ENCODE assay signal across 28 cellular contexts in genomic region chr14:58341152-58341748, GRCh38. TPM values are rescaled to one million over a fixed set of nuclear protein-coding genes. Genes with fewer than 3 reads are reported as not detected.
DNase-seq lines count a peak whose midpoint lies in the region; ATAC-seq, FAIRE-seq and TF ChIP-seq lines count a peak whose summit lies in the region.
"Had no signal": no experiment of that assay in that cellular context is flagged by ENCODE, and none has a peak within 500 bp of the region (broad histone marks: within the 10 kb centered on the region; RNA-seq: fewer than 3 reads in every experiment).

No MANE protein-coding gene starts in this region.

- H3K36me3 ChIP-seq in CD4-positive, CD25-positive, alpha-beta regulatory T cell (ENCODE audit: control insufficient read depth, insufficient read depth, low read length): peaks cover 67% of the 10 kb centered on the region
- H3K36me3 ChIP-seq in adrenal gland (replicated peaks in 1 of 2): peaks cover 0 to 21% of the 10 kb centered on the region in 2 donors

- peak; percentile 94 for FAIRE-seq in HTR-8/SVneo (lab: Jason Lieb, UNC)
- FAIRE-seq: A204.1, G401.6, H1 had no signal

- H3K27me3 ChIP-seq in CD4-positive, CD25-positive, alpha-beta regulatory T cell (ENCODE audit: control insufficient read depth, insufficient read depth, low read length): no peaks in the 10 kb centered on the region
- no peaks in the 10 kb centered on the region for H3K27me3 ChIP-seq in adrenal gland
- H3K27me3 ChIP-seq: BLaER1, Peyer's patch had no signal

- H3K4me1 Mint-ChIP-seq in CD4-positive, CD25-positive, alpha-beta regulatory T cell: peaks cover 4 to 22% (median 12%) of the 10 kb centered on the region in 4 donors
- H3K4me1 Mint-ChIP-seq in brain: peaks cover 22% of the 10 kb centered on the region
- peaks cover 9% of the 10 kb centered on the region for H3K4me1 Mint-ChIP-seq in memory B cell
- H3K4me1 Mint-ChIP-seq in activated CD4-positive, alpha-beta memory T cell treated with anti-CD3 and anti-CD28 coated beads, Interleukin-2, amount 10 ng/mL, durations not matched to agents 7 days and 5 days: no peaks in the 10 kb centered on the region

- no peak for TF ChIP-seq CTCF in brain (conservative IDR thresholded peaks at IDR 0.05)
- no peak for TF ChIP-seq CTCF in adrenal gland (IDR thresholded peaks at IDR 0.05)

- no peak for ATAC-seq in CD4-positive, CD25-positive, alpha-beta regulatory T cell (ENCODE audit: low read depth in 2 of 2)
- ATAC-seq in memory B cell (ENCODE audit: low read depth) (no peak), GM19328 (IDR thresholded peaks at IDR 0.05; ENCODE audit: unreplicated experiment) (no peak)

- H3K36me3 Mint-ChIP-seq in CD4-positive, CD25-positive, alpha-beta regulatory T cell: peaks cover 30% of the 10 kb centered on the region
- H3K36me3 Mint-ChIP-seq in brain (peaks cover 31% of the 10 kb centered on the region), memory B cell (peaks cover 23% of the 10 kb centered on the region)
- H3K36me3 Mint-ChIP-seq in activated CD4-positive, alpha-beta memory T cell treated with anti-CD3 and anti-CD28 coated beads, Interleukin-2, amount 10 ng/mL, durations not matched to agents 7 days and 5 days (ENCODE audit: low read depth): peaks cover 28% of the 10 kb centered on the region

- H3K9me3 ChIP-seq in CD4-positive, CD25-positive, alpha-beta regulatory T cell (ENCODE audit: control insufficient read depth in 2 of 2, low read length in 2 of 2): no peaks in the 10 kb centered on the region
- H3K9me3 ChIP-seq in adrenal gland (replicated peaks in 1 of 3): no peaks in the 10 kb centered on the region
- H3K9me3 ChIP-seq: BLaER1, Peyer's patch had no signal

- CTCF ChIA-PET in activated CD4-positive, alpha-beta memory T cell treated with anti-CD3 and anti-CD28 coated beads, Interleukin-2, amount 10 ng/mL, durations not matched to agents 7 days and 5 days (lab: Charles Lee): no interaction called here

- no peaks in the 10 kb centered on the region for H3K4me1 ChIP-seq in CD4-positive, CD25-positive, alpha-beta regulatory T cell (ENCODE audit: control insufficient read depth, insufficient read depth, low read length, poor library complexity, severe bottlenecking)
- no peaks in the 10 kb centered on the region for H3K4me1 ChIP-seq in adrenal gland (replicated peaks in 1 of 2)
- H3K4me1 ChIP-seq: BLaER1, Peyer's patch had no signal

- WGBS in adrenal gland, 4 donors: 91 to 95% (median 93%) methylated on average over 4 of the region's 4 CpGs

- DNase-seq in CD4-positive, CD25-positive, alpha-beta regulatory T cell: no peak
- no peak for DNase-seq in HTR-8/SVneo (ENCODE audit: insufficient read length, low spot score)
- no peak for DNase-seq in memory B cell (ENCODE audit: low spot score in 2 of 2)
- no peak for DNase-seq in adrenal gland
- DNase-seq in activated CD4-positive, alpha-beta memory T cell treated with anti-CD3 and anti-CD28 coated beads, Interleukin-2, amount 10 ng/mL, durations not matched to agents 7 days and 5 days: no peak
- DNase-seq: CD4-positive, alpha-beta T cell; COR-L47; DMS53; HCEC 1CT; NCI-H1048; NCI-H1417 treated with DMSO at 0.1 percent for 48 hours; NCI-H1694 treated with DMSO at 0.1 percent for 48 hours; NCI-H2081; NCI-H2227 treated with DMSO at 0.1 percent for 48 hours; NCI-H526 treated with DMSO at 0.1 percent for 48 hours; Peyer's patch; SHP77 treated with DMSO at 0.1 percent for 48 hours had no signal

- H3K27me3 Mint-ChIP-seq in CD4-positive, CD25-positive, alpha-beta regulatory T cell: no peaks in the 10 kb centered on the region
- H3K27me3 Mint-ChIP-seq in brain (no peaks in the 10 kb centered on the region), memory B cell (no peaks in the 10 kb centered on the region)
- no peaks in the 10 kb centered on the region for H3K27me3 Mint-ChIP-seq in activated CD4-positive, alpha-beta memory T cell treated with anti-CD3 and anti-CD28 coated beads, Interleukin-2, amount 10 ng/mL, durations not matched to agents 7 days and 5 days
- H3K27me3 Mint-ChIP-seq: CD4-positive, alpha-beta T cell had no signal

- POLR2A ChIA-PET in activated CD4-positive, alpha-beta memory T cell treated with anti-CD3 and anti-CD28 coated beads, Interleukin-2, amount 10 ng/mL, durations not matched to agents 7 days and 5 days (lab: Charles Lee): no interaction called here

- H3K4me3 ChIP-seq in CD4-positive, CD25-positive, alpha-beta regulatory T cell (ENCODE audit: low read depth, low read length): no peak overlapping the region
- H3K4me3 ChIP-seq in adrenal gland: no peak overlapping the region
- H3K4me3 ChIP-seq: BLaER1, Peyer's patch, SK-N-MC had no signal

- H3K4me3 Mint-ChIP-seq in CD4-positive, CD25-positive, alpha-beta regulatory T cell: no peak overlapping the region
- peak overlapping the region in 1 of 5 experiments; percentile 10 for H3K4me3 Mint-ChIP-seq in brain
- H3K4me3 Mint-ChIP-seq in memory B cell: no peak overlapping the region
- no peak overlapping the region for H3K4me3 Mint-ChIP-seq in activated CD4-positive, alpha-beta memory T cell treated with anti-CD3 and anti-CD28 coated beads, Interleukin-2, amount 10 ng/mL, durations not matched to agents 7 days and 5 days
- H3K4me3 Mint-ChIP-seq: CD4-positive, alpha-beta T cell had no signal

- H3K27ac ChIP-seq in CD4-positive, CD25-positive, alpha-beta regulatory T cell (ENCODE audit: insufficient read depth, low read length, poor library complexity, severe bottlenecking): no peak overlapping the region
- H3K27ac ChIP-seq in adrenal gland: no peak overlapping the region
- H3K27ac ChIP-seq: BLaER1, Peyer's patch, SK-N-MC had no signal

- intact Hi-C loops in adrenal gland (cut with DNase I): no loop called here

- no peaks in the 10 kb centered on the region for H3K9me3 Mint-ChIP-seq in CD4-positive, CD25-positive, alpha-beta regulatory T cell
- H3K9me3 Mint-ChIP-seq in brain (no peaks in the 10 kb centered on the region), memory B cell (no peaks in the 10 kb centered on the region)
- no peaks in the 10 kb centered on the region for H3K9me3 Mint-ChIP-seq in activated CD4-positive, alpha-beta memory T cell treated with anti-CD3 and anti-CD28 coated beads, Interleukin-2, amount 10 ng/mL, durations not matched to agents 7 days and 5 days
- H3K9me3 Mint-ChIP-seq: CD4-positive, alpha-beta T cell had no signal

- TF ChIP-seq POLR2A in adrenal gland (IDR thresholded peaks at IDR 0.05): no peak

- H3K27ac Mint-ChIP-seq in CD4-positive, CD25-positive, alpha-beta regulatory T cell: peak overlapping the region; percentile 11 to 50 (median 31)
- H3K27ac Mint-ChIP-seq in brain: peak overlapping the region in 3 of 5 experiments; percentile 10 to 60 (median 17)
- H3K27ac Mint-ChIP-seq in memory B cell: peak overlapping the region; percentile 2
- no peak overlapping the region for H3K27ac Mint-ChIP-seq in activated CD4-positive, alpha-beta memory T cell treated with anti-CD3 and anti-CD28 coated beads, Interleukin-2, amount 10 ng/mL, durations not matched to agents 7 days and 5 days
- H3K27ac Mint-ChIP-seq: CD4-positive, alpha-beta T cell had no signal

RNA-seq across cellular contexts. Expression of gene ARID4A, which starts 42.9 kb away (rescaled TPM):
- total RNA-seq in CD4-positive, CD25-positive, alpha-beta regulatory T cell: 102 TPM
- 10 to 100 TPM; 23.3 to 30.4 (median 24.8) TPM for polyA plus RNA-seq in CD4-positive, CD25-positive, alpha-beta regulatory T cell
- 2.8 TPM for polyA plus RNA-seq in brain (ENCODE audit: insufficient read depth, low read depth, low replicate concordance)
- 10 to 100 TPM in 7 of 8 donors, 1 to 10 TPM in 1; 6.2 to 38.0 (median 18.3) TPM for total RNA-seq in adrenal gland
- 10 to 100 TPM in 2 of 3 donors, 1 to 10 TPM in 1; 4.4 to 17.5 (median 16.3) TPM for polyA plus RNA-seq in adrenal gland
- 10 to 100 TPM; 37.9 to 41.7 TPM for total RNA-seq in activated CD4-positive, alpha-beta memory T cell treated with anti-CD3 and anti-CD28 coated beads, Interleukin-2, amount 10 ng/mL, durations not matched to agents 7 days and 5 days

RNA-seq across cellular contexts. Expression of gene TOMM20L, which starts 54.5 kb away (rescaled TPM):
- not detected for total RNA-seq in CD4-positive, CD25-positive, alpha-beta regulatory T cell
- polyA plus RNA-seq in CD4-positive, CD25-positive, alpha-beta regulatory T cell: under 1 TPM in 1 of 4 donors, not detected in 3; 0.47 TPM
- polyA plus RNA-seq in brain (ENCODE audit: insufficient read depth, low read depth, low replicate concordance): not detected
- total RNA-seq in adrenal gland: under 1 TPM in 1 of 8 donors, not detected in 7; 0.58 TPM
- polyA plus RNA-seq in adrenal gland: not detected
- total RNA-seq in activated CD4-positive, alpha-beta memory T cell treated with anti-CD3 and anti-CD28 coated beads, Interleukin-2, amount 10 ng/mL, durations not matched to agents 7 days and 5 days: not detected
- total RNA-seq: Daoy, H1, NCI-H460, OCI-LY7, Peyer's patch had no signal
- polyA plus RNA-seq: AG04450, H1 had no signal
